11 cellular contexts compared by ENCODE assay signal in the genomic region with DNA sequence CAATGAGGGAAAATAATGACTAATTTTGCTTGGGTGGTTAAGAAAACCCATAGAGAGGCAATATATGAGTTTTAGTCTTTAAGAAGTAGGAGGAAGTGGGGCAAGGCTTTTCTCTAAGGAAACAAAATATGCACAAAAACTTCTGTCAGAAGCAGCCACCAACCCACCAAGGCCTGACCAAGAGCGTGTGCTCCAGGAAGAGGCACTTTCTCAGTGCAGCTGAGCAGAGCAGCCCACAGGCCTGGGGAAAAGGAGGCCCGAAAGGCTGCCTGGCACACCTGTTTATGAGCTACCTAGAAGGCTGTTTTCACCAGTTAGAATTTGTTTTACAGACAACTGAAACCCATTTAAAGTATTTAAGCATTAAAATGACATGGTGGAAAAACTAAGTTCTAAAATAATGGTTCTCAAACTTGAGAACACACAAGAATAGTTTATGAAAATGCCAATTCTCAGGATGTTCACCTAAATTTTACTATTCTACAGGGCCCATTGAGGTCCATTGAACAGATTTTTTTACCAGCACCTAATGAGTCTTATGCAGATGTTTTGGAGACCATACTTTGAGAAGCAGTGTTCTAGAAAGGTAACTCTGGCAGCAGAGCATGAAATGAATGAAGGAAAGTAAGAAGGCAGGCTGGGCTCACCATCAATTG.
DNase-seq lines count a peak whose midpoint lies in the region; ATAC-seq and TF ChIP-seq lines count a peak whose summit lies in the region.
"Had no signal": no experiment of that assay in that cellular context is flagged by ENCODE, and none has a peak within 500 bp of the region (broad histone marks: within the 10 kb centered on the region; RNA-seq: fewer than 3 reads in every experiment).

No MANE protein-coding gene starts in this region.

- no peaks in the 10 kb centered on the region for H3K79me2 ChIP-seq in DND-41 (ENCODE audit: insufficient read depth, low read length)

- H3K27me3 Mint-ChIP-seq in natural killer cell treated with Interleukin-12 subunit alpha and Interleukin-12 subunit beta and Interleukin-15 and Interleukin-18, amount 100 ng/mL, for 72 hours: no peaks in the 10 kb centered on the region

- H3K36me3 ChIP-seq in DND-41 (ENCODE audit: insufficient read depth, low read length): no peaks in the 10 kb centered on the region

- no peaks in the 10 kb centered on the region for H3K27me3 ChIP-seq in DND-41 (ENCODE audit: insufficient read depth, low read length, poor library complexity)

- peak overlapping the region; percentile 17 for H3K27ac ChIP-seq in DND-41 (ENCODE audit: low read length)

- no peaks in the 10 kb centered on the region for H3K9me3 ChIP-seq in DND-41 (ENCODE audit: insufficient read depth, low read length, severe bottlenecking)

- no peak for TF ChIP-seq CTCF in DND-41 (IDR thresholded peaks at IDR 0.05; ENCODE audit: borderline replicate concordance, extremely low read depth, low read length, poor library complexity, severe bottlenecking)

- H3K9me3 Mint-ChIP-seq in natural killer cell treated with Interleukin-12 subunit alpha and Interleukin-12 subunit beta and Interleukin-15 and Interleukin-18, amount 100 ng/mL, for 72 hours: no peaks in the 10 kb centered on the region

- DNase-seq in DND-41 (peak; percentile 53), GM19240 (ENCODE audit: insufficient read length, low spot score) (peak; percentile 20), GOT3 (lab: John Stamatoyannopoulos, UW) (no peak), T1000 (lab: John Stamatoyannopoulos, UW) (no peak), NCI-H1092 treated with DMSO at 0.1 percent for 48 hours (lab: John Stamatoyannopoulos, UW) (no peak)
- no peak for DNase-seq in natural killer cell treated with Interleukin-12 subunit alpha and Interleukin-12 subunit beta and Interleukin-15 and Interleukin-18, amount 100 ng/mL, for 72 hours (ENCODE audit: low spot score)
- DNase-seq: mammary epithelial cell, NCI-H2029 treated with DMSO at 0.1 percent for 48 hours had no signal

- H3K4me3 Mint-ChIP-seq in natural killer cell treated with Interleukin-12 subunit alpha and Interleukin-12 subunit beta and Interleukin-15 and Interleukin-18, amount 100 ng/mL, for 72 hours: no peak overlapping the region

- H3K9ac ChIP-seq in DND-41 (ENCODE audit: low read depth, low read length): no peak overlapping the region

- H3K36me3 Mint-ChIP-seq in natural killer cell treated with Interleukin-12 subunit alpha and Interleukin-12 subunit beta and Interleukin-15 and Interleukin-18, amount 100 ng/mL, for 72 hours: no peaks in the 10 kb centered on the region

- H3K4me1 Mint-ChIP-seq in natural killer cell treated with Interleukin-12 subunit alpha and Interleukin-12 subunit beta and Interleukin-15 and Interleukin-18, amount 100 ng/mL, for 72 hours (ENCODE audit: low read depth in 2 of 2): peaks cover 15 to 33% of the 10 kb centered on the region in 2 donors

- no peak overlapping the region for H3K4me3 ChIP-seq in DND-41 (ENCODE audit: low read depth in 1 of 2, low read length in 2 of 2)

- H2AFZ ChIP-seq in DND-41 (ENCODE audit: low read depth, low read length): no peak overlapping the region

- no peak overlapping the region for H3K27ac Mint-ChIP-seq in natural killer cell treated with Interleukin-12 subunit alpha and Interleukin-12 subunit beta and Interleukin-15 and Interleukin-18, amount 100 ng/mL, for 72 hours

- ATAC-seq in DND-41 (ENCODE audit: insufficient read depth, low read depth): peak; percentile 90
- ATAC-seq in HG02678 (IDR thresholded peaks at IDR 0.05; ENCODE audit: unreplicated experiment): peak; percentile 93
- peak; percentile 82 for ATAC-seq in HG03442 (IDR thresholded peaks at IDR 0.05; ENCODE audit: unreplicated experiment)
- ATAC-seq in natural killer cell treated with Interleukin-12 subunit alpha and Interleukin-12 subunit beta and Interleukin-15 and Interleukin-18, amount 100 ng/mL, for 72 hours: no peak
- ATAC-seq: activated CD4-positive, CD25-positive, alpha-beta regulatory T cell treated with anti-CD3 and anti-CD28 coated beads, Interleukin-2, amount 50 U/mL, for 24 hours had no signal

- H4K20me1 ChIP-seq in DND-41 (ENCODE audit: insufficient read depth, low read length): no peaks in the 10 kb centered on the region

- no peak overlapping the region for H3K4me2 ChIP-seq in DND-41 (ENCODE audit: insufficient read depth, low read length)

- H3K4me1 ChIP-seq in DND-41 (ENCODE audit: insufficient read depth, low read length): peaks cover 29% of the 10 kb centered on the region

Comparison
In these comparisons a context has a peak if more than half of its experiments do, and no peak if none do; other contexts are left out.
1. ATAC-seq: peak in DND-41 (single experiment), HG02678 (single experiment) and HG03442 (single experiment); none in natural killer cell treated with Interleukin-12 subunit alpha and Interleukin-12 subunit beta and Interleukin-15 and Interleukin-18, amount 100 ng/mL, for 72 hours (0 of 2).
2. DNase-seq: peak in DND-41 (single experiment) and GM19240 (single experiment); none in GOT3 (single experiment), natural killer cell treated with Interleukin-12 subunit alpha and Interleukin-12 subunit beta and Interleukin-15 and Interleukin-18, amount 100 ng/mL, for 72 hours (single experiment), T1000 (single experiment) and NCI-H1092 treated with DMSO at 0.1 percent for 48 hours (single experiment).